In genomic region chr10:1737222-1738061, GRCh38 we compare ENCODE assay signal across 9 cellular contexts. TPM values are rescaled to one million over a fixed set of nuclear protein-coding genes. Genes with fewer than 3 reads are reported as not detected.
DNase-seq lines count a peak whose midpoint lies in the region; ATAC-seq, FAIRE-seq and TF ChIP-seq lines count a peak whose summit lies in the region.
"Had no signal": no experiment of that assay in that cellular context is flagged by ENCODE, and none has a peak within 500 bp of the region (broad histone marks: within the 10 kb centered on the region; RNA-seq: fewer than 3 reads in every experiment).

Gene ADARB2 (minus strand): TSS chr10:1737525.

- no peaks in the 10 kb centered on the region for H3K9me3 Mint-ChIP-seq in type B pancreatic cell
- H3K9me3 Mint-ChIP-seq: CD4-positive, CD25-positive, alpha-beta regulatory T cell had no signal

- 4% methylated on average over 50 of the region's 50 CpGs for WGBS in GM12878 (ENCODE audit: insufficient coverage, insufficient replicate concordance, low lambda C conversion rate, missing lambda C conversion rate)
- 0 to 1% methylated on average over 29 to 43 of the region's 50 CpGs for WGBS in thyroid gland, 2 donors

- peak within 1 kb of the TSS; percentile 95 for H3K4me3 Mint-ChIP-seq in type B pancreatic cell

- DNase-seq in activated CD8-positive, alpha-beta memory T cell treated with anti-CD3 and anti-CD28 coated beads, Interleukin-2, amount 50 U/mL, for 48 hours: peak; percentile 58
- no peak for DNase-seq in activated CD8-positive, alpha-beta memory T cell treated with anti-CD3 and anti-CD28 coated beads, Interleukin-2, amount 50 U/mL, for 4 hours
- peak; percentile 36 for DNase-seq in NCI-H2029 treated with DMSO at 0.1 percent for 48 hours (lab: John Stamatoyannopoulos, UW)
- DNase-seq in GM12878 (ENCODE audit: low read depth, low spot score): peak; percentile 53
- DNase-seq in lower lobe of right lung: no peak
- DNase-seq in type B pancreatic cell (ENCODE audit: extremely low spot score, unreplicated experiment): peak; percentile 78
- DNase-seq in thyroid gland: no peak

- H3K4me3 ChIP-seq in GM12878: peak within 1 kb of the TSS; percentile 69
- H3K4me3 ChIP-seq in lower lobe of right lung: peak within 1 kb of the TSS; percentile 29
- H3K4me3 ChIP-seq in thyroid gland (replicated peaks in 1 of 3): no peak within 1 kb of the TSS

- peaks cover 90% of the 10 kb centered on the region for H3K27me3 Mint-ChIP-seq in type B pancreatic cell

- H3K4me1 ChIP-seq in GM12878 (ENCODE audit: control insufficient read depth, insufficient read depth, low read length): peaks cover 21% of the 10 kb centered on the region
- peaks cover 7% of the 10 kb centered on the region for H3K4me1 ChIP-seq in lower lobe of right lung
- H3K4me1 ChIP-seq in thyroid gland: peaks cover 0 to 8% of the 10 kb centered on the region in 2 donors

- TF ChIP-seq RAD21 in GM12878 (IDR thresholded peaks at IDR 0.05; ENCODE audit: insufficient read depth, low read depth, low read length): no peak

- no peaks in the 10 kb centered on the region for H3K9me3 ChIP-seq in GM12878 (replicated peaks; ENCODE audit: control insufficient read depth, insufficient read depth, low read length)
- H3K9me3 ChIP-seq in lower lobe of right lung: no peaks in the 10 kb centered on the region
- H3K9me3 ChIP-seq in thyroid gland: no peaks in the 10 kb centered on the region

- TF ChIP-seq CTCF in GM12878 (IDR thresholded peaks at IDR 0.05 in 2 of 3, conservative IDR thresholded peaks at IDR 0.05 in 1 of 3; ENCODE audit: control insufficient read depth in 2 of 3, extremely low read depth in 1 of 3, insufficient read depth in 1 of 3, low read depth in 3 of 3, low read length in 3 of 3): no peak
- TF ChIP-seq CTCF in lower lobe of right lung (IDR thresholded peaks at IDR 0.05): no peak
- no peak for TF ChIP-seq CTCF in type B pancreatic cell (conservative IDR thresholded peaks at IDR 0.05)
- TF ChIP-seq CTCF in thyroid gland (IDR thresholded peaks at IDR 0.05): no peak

- peak; percentile 63 for ATAC-seq in HG02610 (IDR thresholded peaks at IDR 0.05; ENCODE audit: unreplicated experiment)
- peak; percentile 84 for ATAC-seq in GM12878
- ATAC-seq in lower lobe of right lung: peak; percentile 33 to 52

- POLR2A ChIA-PET in GM12878 (lab: Charles Lee): interaction anchor here (0.6 to 3.3 kb wide), 13 partner anchors 8 to 282 kb away, joined by 3 to 39 read pairs (median 4); no protein-coding TSS in a partner anchor

- peak within 1 kb of the TSS; percentile 72 for H3K9ac ChIP-seq in GM12878 (ENCODE audit: control insufficient read depth, insufficient read depth, low read length)

- intact Hi-C loops in GM12878 (cut with micrococcal nuclease; ENCODE audit: unreplicated experiment): loop anchor here (2.0 to 10.0 kb wide), 3 partner anchors 23 to 253 kb away; no protein-coding TSS in a partner anchor
- intact Hi-C loops in lower lobe of right lung (cut with DNase I): no loop called here
- intact Hi-C loops in thyroid gland (cut with DNase I): no loop called here

- in situ Hi-C loops in GM12878 (cut with MboI): no loop called here

- no peaks in the 10 kb centered on the region for H3K27me3 ChIP-seq in GM12878 (replicated peaks in 1 of 2; ENCODE audit: control insufficient read depth in 2 of 2, insufficient read depth in 2 of 2, low read length in 1 of 2)
- peaks cover 79% of the 10 kb centered on the region for H3K27me3 ChIP-seq in lower lobe of right lung (ENCODE audit: low read depth)
- no peaks in the 10 kb centered on the region for H3K27me3 ChIP-seq in thyroid gland

- no peaks in the 10 kb centered on the region for H3K36me3 Mint-ChIP-seq in type B pancreatic cell
- H3K36me3 Mint-ChIP-seq: CD4-positive, CD25-positive, alpha-beta regulatory T cell had no signal

- TF ChIP-seq POLR2A in GM12878 (IDR thresholded peaks at IDR 0.05; ENCODE audit: low read depth, low read length): peak; percentile 80
- no peak for TF ChIP-seq POLR2A in thyroid gland (IDR thresholded peaks at IDR 0.05)

- BruUV-seq in GM12878 (replicated peaks; lab: Mats Ljungman, UMichigan): no TSS peak

- no peak for FAIRE-seq in GM12878 (lab: Jason Lieb, UNC)

- RAD21 ChIA-PET in GM12878 (lab: Charles Lee; ENCODE audit: unreplicated experiment): interaction anchor here (0.9 to 4.9 kb wide), 19 partner anchors 8 to 1211 kb away, joined by 3 to 48 read pairs (median 6); no protein-coding TSS in a partner anchor

- no peaks in the 10 kb centered on the region for H4K20me1 ChIP-seq in GM12878 (ENCODE audit: control insufficient read depth, insufficient read depth)

- SMC1A ChIA-PET in GM12878 (lab: Charles Lee; ENCODE audit: uncharacterized antibody, unreplicated experiment): interaction anchor here (0.6 to 13.0 kb wide), 26 partner anchors 8 to 1211 kb away, joined by 3 to 214 read pairs (median 5); no protein-coding TSS in a partner anchor

- H3K79me2 ChIP-seq in GM12878 (ENCODE audit: control insufficient read depth, insufficient read depth, low read length): peaks cover 44% of the 10 kb centered on the region

- H3K27ac Mint-ChIP-seq in type B pancreatic cell: peak within 1 kb of the TSS; percentile 81
- H3K27ac Mint-ChIP-seq: CD4-positive, CD25-positive, alpha-beta regulatory T cell had no signal

- peak within 1 kb of the TSS; percentile 76 for H3K27ac ChIP-seq in GM12878 (ENCODE audit: control insufficient read depth, insufficient read depth)
- H3K27ac ChIP-seq in lower lobe of right lung: no peak within 1 kb of the TSS
- no peak within 1 kb of the TSS for H3K27ac ChIP-seq in thyroid gland

- TF ChIP-seq EP300 in GM12878 (IDR thresholded peaks at IDR 0.05; ENCODE audit: borderline replicate concordance in 1 of 2, control insufficient read depth in 1 of 2, low read depth in 2 of 2, low read length in 2 of 2): peak in 1 of 2 experiments; percentile 57; a peak in 1 of 4 replicates

- H3K4me2 ChIP-seq in GM12878 (ENCODE audit: control insufficient read depth, insufficient read depth): peak within 1 kb of the TSS; percentile 77

- peak within 1 kb of the TSS; percentile 77 for H2AFZ ChIP-seq in GM12878 (ENCODE audit: control insufficient read depth, low read depth, low read length)

- H3K4me1 Mint-ChIP-seq in type B pancreatic cell (ENCODE audit: unreplicated experiment): peaks cover 10% of the 10 kb centered on the region

- H3K36me3 ChIP-seq in GM12878 (ENCODE audit: control insufficient read depth in 2 of 2, insufficient read depth in 2 of 2, low read length in 1 of 2): no peaks in the 10 kb centered on the region
- H3K36me3 ChIP-seq in lower lobe of right lung: no peaks in the 10 kb centered on the region
- no peaks in the 10 kb centered on the region for H3K36me3 ChIP-seq in thyroid gland

- CTCF ChIA-PET in GM12878 (lab: Yijun Ruan, JAX): interaction anchor here (0.6 to 5.5 kb wide), 9 partner anchors 10 to 317 kb away, joined by 3 to 54 read pairs (median 3); no protein-coding TSS in a partner anchor

TF ChIP-seq in GM12878, 131 proteins besides CTCF, POLR2A, EP300 and RAD21 (continues in another document):
- peak; percentile 57 for TF ChIP-seq RELA (IDR thresholded peaks at IDR 0.05; ENCODE audit: borderline replicate concordance, partially characterized antibody)
- TF ChIP-seq ZBTB33 (IDR thresholded peaks at IDR 0.05): no peak
- no peak for TF ChIP-seq MAX (IDR thresholded peaks at IDR 0.05; ENCODE audit: low read depth, low read length)
- no peak for TF ChIP-seq RCOR1 (conservative IDR thresholded peaks at IDR 0.05; ENCODE audit: low read depth, low read length)
- 0 out of 4 replicates have a peak, but pooled peaks of 1 of the 2 experiments have one; percentile 21 for TF ChIP-seq SRF (IDR thresholded peaks at IDR 0.05; ENCODE audit: low read depth in 2 of 2, low read length in 2 of 2)

RNA-seq across cellular contexts. Expression of gene ADARB2, which starts in this region (rescaled TPM):
- total RNA-seq in GM12878 (2013; cell fraction: nucleolus; rRNA removed): 64.4 and 79.9 TPM in 2 replicates
- total RNA-seq in GM12878 (2014; rRNA removed) (1.2 and 1.7 TPM in 2 replicates), GM12878 (2014; rRNA removed; fragmentation: Illumina TruSeq; extraction: Trizol) (0.60 and 0.81 TPM in 2 replicates), GM12878 (2021) (3.1 and 4.1 TPM in 2 replicates), lower lobe of right lung (0.80 TPM), type B pancreatic cell (ENCODE audit: low replicate concordance) (4.9 and 5.2 TPM in 2 replicates), thyroid gland (under 1 TPM in 2 of 4 donors, not detected in 2; 0.08 to 0.15 TPM)
- 0.26 TPM for polyA plus RNA-seq in GM12878 (2011; ENCODE audit: low read depth)
- polyA plus RNA-seq in GM12878 (2011; rRNA removed) (1.5 and 3.2 TPM in 2 replicates), GM12878 (2014; fragmentation: Illumina TruSeq; extraction: Trizol) (0.57 and 0.67 TPM in 2 replicates), GM12878 (2014; fragmentation: Nextera tagmentation; extraction: Ambion mirVana) (under 1 TPM; 0.02 to 0.04 TPM), GM12878 (2014; rRNA removed) (2.2 and 2.7 TPM in 2 replicates), GM12878 (2016; fragmentation: Nextera tagmentation; extraction: Ambion mirVana) (under 1 TPM; 0.43 to 0.71 TPM)
- 3.4 and 5.2 TPM in 2 replicates for polyA plus RNA-seq in GM12878 (2011; cell fraction: cytosol; rRNA removed)
- 41.2 and 48.3 TPM in 2 replicates for polyA plus RNA-seq in GM12878 (2011; cell fraction: nucleus; rRNA removed)
- 1.0 and 1.2 TPM in 2 replicates for polyA plus RNA-seq in GM12878 (2012)
- polyA minus RNA-seq in GM12878 (2011; rRNA and poly(A)+ RNA removed): 2.4 and 7.1 TPM in 2 replicates
- 1.9 and 3.1 TPM in 2 replicates for polyA minus RNA-seq in GM12878 (2011; cell fraction: cytosol; rRNA and poly(A)+ RNA removed)
- 14.9 and 22.1 TPM in 2 replicates for polyA minus RNA-seq in GM12878 (2011; cell fraction: nucleus; rRNA and poly(A)+ RNA removed)

Comparison
In these comparisons a context has a peak if more than half of its experiments do, and no peak if none do; other contexts are left out.
1. DNase-seq: peak in activated CD8-positive, alpha-beta memory T cell treated with anti-CD3 and anti-CD28 coated beads, Interleukin-2, amount 50 U/mL, for 48 hours (single experiment), NCI-H2029 treated with DMSO at 0.1 percent for 48 hours (single experiment), GM12878 (single experiment) and type B pancreatic cell (single experiment); none in activated CD8-positive, alpha-beta memory T cell treated with anti-CD3 and anti-CD28 coated beads, Interleukin-2, amount 50 U/mL, for 4 hours (single experiment), lower lobe of right lung (single experiment) and thyroid gland (0 of 2).
2. Peak in ATAC-seq and H3K4me3 ChIP-seq in lower lobe of right lung; RNA of the gene not detected or under 1 TPM.
3. Peak in every context shown above with its lines, with median percentiles within 50 percentile points of each other: ATAC-seq.